ENCODE assay signal across 24 cellular contexts in the genomic region with DNA sequence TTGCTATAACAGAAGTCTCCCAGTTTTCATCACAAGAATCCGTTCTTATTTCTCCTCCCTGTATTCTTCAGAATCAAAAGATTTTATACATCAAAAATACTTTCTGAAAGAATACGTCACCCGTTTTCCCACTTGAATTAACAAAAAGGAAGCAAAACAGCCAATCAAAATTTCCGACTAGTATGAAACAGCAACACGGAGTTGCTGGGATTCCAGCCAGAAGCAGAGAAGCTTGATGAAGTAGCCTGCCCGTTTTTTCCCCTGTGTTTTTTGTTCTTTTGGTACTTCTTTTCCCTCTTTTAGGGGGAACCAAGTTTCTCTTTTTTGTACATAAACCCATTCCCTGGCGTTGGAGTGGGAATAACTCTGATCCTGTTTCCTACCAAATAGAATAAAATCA. TPM values are rescaled to one million over a fixed set of nuclear protein-coding genes. Genes with fewer than 3 reads are reported as not detected.
DNase-seq lines count a peak whose midpoint lies in the region; ATAC-seq lines count a peak whose summit lies in the region.
"Had no signal": no experiment of that assay in that cellular context is flagged by ENCODE, and none has a peak within 500 bp of the region (broad histone marks: within the 10 kb centered on the region; RNA-seq: fewer than 3 reads in every experiment).

No MANE protein-coding gene starts in this region.

- H4K8ac ChIP-seq in mesendoderm (ENCODE audit: low read depth, low read length) = no peak overlapping the region

- H3K4me3 ChIP-seq in mesendoderm (ENCODE audit: low read length) = no peak overlapping the region
- H3K4me3 ChIP-seq: transverse colon had no signal

- intact Hi-C loops in activated CD4-positive, alpha-beta T cell treated with anti-CD3 and anti-CD28 coated beads, Interleukin-2, amount 10 ng/mL, durations not matched to agents 24 days and 14 days (cut with micrococcal nuclease) = no loop called here

- peaks cover 18% of the 10 kb centered on the region for H3K4me1 Mint-ChIP-seq in activated CD4-positive, alpha-beta T cell treated with anti-CD3 and anti-CD28 coated beads, Interleukin-2, amount 10 ng/mL, durations not matched to agents 24 days and 14 days
- H3K4me1 Mint-ChIP-seq in stimulated activated naive B cell treated with anti-CD40 and anti-IgM and Interleukin-4, amounts not matched to agents 10 μg/mL and 1 μg/mL and 100 μg/mL, for 72 hours = peaks cover 22 to 59% of the 10 kb centered on the region in 2 donors

- no peak overlapping the region for H3K56ac ChIP-seq in mesendoderm (ENCODE audit: low read length)

- no peaks in the 10 kb centered on the region for H3K27me3 ChIP-seq in mesendoderm (ENCODE audit: insufficient read depth, low read length, poor library complexity)
- H3K27me3 ChIP-seq: transverse colon had no signal

- no peak overlapping the region for H3K23ac ChIP-seq in mesendoderm (ENCODE audit: low read length)

- DNase-seq in activated CD4-positive, alpha-beta T cell treated with anti-CD3 and anti-CD28 coated beads, Interleukin-2, amount 10 ng/mL, durations not matched to agents 24 days and 14 days = peak; percentile 37
- DNase-seq in activated CD4-positive, alpha-beta T cell treated with anti-CD3 and anti-CD28 coated beads, Interleukin-2, amount 50 U/mL, for 4 hours = no peak
- DNase-seq in dermis microvascular lymphatic vessel endothelial cell (ENCODE audit: low read depth in 2 of 2) = peak; percentile 73 to 84
- no peak for DNase-seq in mesendoderm
- DNase-seq in stimulated activated naive B cell treated with anti-CD40 and anti-IgM and Interleukin-4, amounts not matched to agents 10 μg/mL and 1 μg/mL and 100 μg/mL, for 72 hours = no peak
- no peak for DNase-seq in NCI-H345 (lab: John Stamatoyannopoulos, UW)
- DNase-seq in activated T-cell treated with anti-CD3 and anti-CD28 coated beads, Interleukin-2, amount 50 U/mL, for 48 hours = no peak
- DNase-seq: activated CD4-positive, alpha-beta T cell treated with anti-CD3 and anti-CD28 coated beads for 48 hours; activated CD8-positive, alpha-beta memory T cell treated with anti-CD3 and anti-CD28 coated beads, Interleukin-2, amount 50 U/mL, for 4 hours; activated gamma-delta T cell; amniotic stem cell; Calu3; effector CD8-positive, alpha-beta T cell; immature natural killer cell; IMR-90; mammary epithelial cell; MV-4-11; NCI-H1930; NCI-H510A; retina; stimulated activated naive CD8-positive, alpha-beta T cell treated with anti-CD3 and anti-CD28 coated beads, Interleukin-15, Interleukin-2, amounts not matched to agents 100 U/mL and 50 U/mL, for 24 hours; transverse colon had no signal

- H3K9me3 Mint-ChIP-seq in activated CD4-positive, alpha-beta T cell treated with anti-CD3 and anti-CD28 coated beads, Interleukin-2, amount 10 ng/mL, durations not matched to agents 24 days and 14 days = no peaks in the 10 kb centered on the region
- peaks cover 0 to 3% of the 10 kb centered on the region in 2 donors for H3K9me3 Mint-ChIP-seq in stimulated activated naive B cell treated with anti-CD40 and anti-IgM and Interleukin-4, amounts not matched to agents 10 μg/mL and 1 μg/mL and 100 μg/mL, for 72 hours
- H3K9me3 Mint-ChIP-seq: immature natural killer cell had no signal

- H3K36me3 ChIP-seq in mesendoderm (ENCODE audit: control insufficient read depth, insufficient read depth, low read length) = no peaks in the 10 kb centered on the region
- H3K36me3 ChIP-seq: transverse colon had no signal

- no CpG with 5 or more reads among the region's 7 CpGs for WGBS in mesendoderm (ENCODE audit: extremely low coverage, insufficient coverage, low lambda C conversion rate)

- no peak overlapping the region for H3K4me2 ChIP-seq in mesendoderm (ENCODE audit: low read length)

- H3K18ac ChIP-seq in mesendoderm (ENCODE audit: low read length) = no peak overlapping the region

- H3K4me1 ChIP-seq in mesendoderm (ENCODE audit: control insufficient read depth, low read depth, low read length) = no peaks in the 10 kb centered on the region
- H3K4me1 ChIP-seq: transverse colon had no signal

- no peak for ATAC-seq in stimulated activated naive B cell treated with anti-CD40 and anti-IgM and Interleukin-4, amounts not matched to agents 10 μg/mL and 1 μg/mL and 100 μg/mL, for 72 hours (replicated peaks)
- no peak for ATAC-seq in GM19023 (IDR thresholded peaks at IDR 0.05; ENCODE audit: unreplicated experiment)
- ATAC-seq: stimulated activated naive CD8-positive, alpha-beta T cell treated with anti-CD3 and anti-CD28 coated beads, Interleukin-15, Interleukin-2, amounts not matched to agents 100 U/mL and 50 U/mL, for 24 hours had no signal

- H3K4ac ChIP-seq in mesendoderm (ENCODE audit: low read depth, low read length) = peak overlapping the region; percentile 16

- no peak overlapping the region for H3K9ac ChIP-seq in mesendoderm (ENCODE audit: low read length)

- no peaks in the 10 kb centered on the region for H3K36me3 Mint-ChIP-seq in activated CD4-positive, alpha-beta T cell treated with anti-CD3 and anti-CD28 coated beads, Interleukin-2, amount 10 ng/mL, durations not matched to agents 24 days and 14 days (ENCODE audit: low read depth)
- H3K36me3 Mint-ChIP-seq in stimulated activated naive B cell treated with anti-CD40 and anti-IgM and Interleukin-4, amounts not matched to agents 10 μg/mL and 1 μg/mL and 100 μg/mL, for 72 hours = peaks cover 3 to 5% of the 10 kb centered on the region in 2 donors

- no peaks in the 10 kb centered on the region for H3K79me2 ChIP-seq in mesendoderm (ENCODE audit: control insufficient read depth, insufficient read depth, low read length)

- H4K5ac ChIP-seq in mesendoderm (ENCODE audit: low read length) = no peak overlapping the region

- H2BK5ac ChIP-seq in mesendoderm (ENCODE audit: low read length) = no peak overlapping the region

- H2BK15ac ChIP-seq in mesendoderm (replicated peaks; ENCODE audit: low read depth) = no peak overlapping the region

- H3K27ac ChIP-seq in mesendoderm (ENCODE audit: low read depth, low read length) = no peak overlapping the region
- H3K27ac ChIP-seq: 22Rv1 had no signal

- H2AK5ac ChIP-seq in mesendoderm (ENCODE audit: low read length) = no peak overlapping the region

- no peak overlapping the region for H2BK120ac ChIP-seq in mesendoderm (ENCODE audit: low read depth, low read length)

- no peak overlapping the region for H3K27ac Mint-ChIP-seq in activated CD4-positive, alpha-beta T cell treated with anti-CD3 and anti-CD28 coated beads, Interleukin-2, amount 10 ng/mL, durations not matched to agents 24 days and 14 days
- H3K27ac Mint-ChIP-seq in stimulated activated naive B cell treated with anti-CD40 and anti-IgM and Interleukin-4, amounts not matched to agents 10 μg/mL and 1 μg/mL and 100 μg/mL, for 72 hours = peak overlapping the region; percentile 71

- H3K79me1 ChIP-seq in mesendoderm (ENCODE audit: low read length) = no peaks in the 10 kb centered on the region

- H3K27me3 Mint-ChIP-seq in activated CD4-positive, alpha-beta T cell treated with anti-CD3 and anti-CD28 coated beads, Interleukin-2, amount 10 ng/mL, durations not matched to agents 24 days and 14 days = no peaks in the 10 kb centered on the region
- H3K27me3 Mint-ChIP-seq in stimulated activated naive B cell treated with anti-CD40 and anti-IgM and Interleukin-4, amounts not matched to agents 10 μg/mL and 1 μg/mL and 100 μg/mL, for 72 hours = no peaks in the 10 kb centered on the region

- H3K4me3 Mint-ChIP-seq in activated CD4-positive, alpha-beta T cell treated with anti-CD3 and anti-CD28 coated beads, Interleukin-2, amount 10 ng/mL, durations not matched to agents 24 days and 14 days = no peak overlapping the region
- H3K4me3 Mint-ChIP-seq in stimulated activated naive B cell treated with anti-CD40 and anti-IgM and Interleukin-4, amounts not matched to agents 10 μg/mL and 1 μg/mL and 100 μg/mL, for 72 hours = no peak overlapping the region
- H3K4me3 Mint-ChIP-seq: immature natural killer cell had no signal

RNA-seq across cellular contexts. Expression of gene TXLNB, which starts 14.6 kb away (rescaled TPM):
- total RNA-seq in activated CD4-positive, alpha-beta T cell treated with anti-CD3 and anti-CD28 coated beads, Interleukin-2, amount 10 ng/mL, durations not matched to agents 24 days and 14 days = 0.09 TPM in 1 of 2 replicates, not detected in the other
- 0.51 TPM in 2 replicates for total RNA-seq in dermis microvascular lymphatic vessel endothelial cell
- polyA plus RNA-seq in mesendoderm (2013, experiment 1 of 2) = 0.04 TPM
- 0.01 TPM for polyA plus RNA-seq in mesendoderm (2013, experiment 2 of 2)
- total RNA-seq: mammary epithelial cell had no signal
- polyA plus RNA-seq: mammary epithelial cell had no signal

Comparison
In these comparisons a context has a peak if more than half of its experiments do, and no peak if none do; other contexts are left out.
1. DNase-seq: peak in activated CD4-positive, alpha-beta T cell treated with anti-CD3 and anti-CD28 coated beads, Interleukin-2, amount 10 ng/mL, durations not matched to agents 24 days and 14 days (single experiment) and dermis microvascular lymphatic vessel endothelial cell (2 of 2); none in activated CD4-positive, alpha-beta T cell treated with anti-CD3 and anti-CD28 coated beads, Interleukin-2, amount 50 U/mL, for 4 hours (0 of 2), mesendoderm (single experiment), stimulated activated naive B cell treated with anti-CD40 and anti-IgM and Interleukin-4, amounts not matched to agents 10 μg/mL and 1 μg/mL and 100 μg/mL, for 72 hours (single experiment), NCI-H345 (single experiment) and activated T-cell treated with anti-CD3 and anti-CD28 coated beads, Interleukin-2, amount 50 U/mL, for 48 hours (0 of 2).